ENCODE assay signal across 27 cellular contexts in the genomic region with DNA sequence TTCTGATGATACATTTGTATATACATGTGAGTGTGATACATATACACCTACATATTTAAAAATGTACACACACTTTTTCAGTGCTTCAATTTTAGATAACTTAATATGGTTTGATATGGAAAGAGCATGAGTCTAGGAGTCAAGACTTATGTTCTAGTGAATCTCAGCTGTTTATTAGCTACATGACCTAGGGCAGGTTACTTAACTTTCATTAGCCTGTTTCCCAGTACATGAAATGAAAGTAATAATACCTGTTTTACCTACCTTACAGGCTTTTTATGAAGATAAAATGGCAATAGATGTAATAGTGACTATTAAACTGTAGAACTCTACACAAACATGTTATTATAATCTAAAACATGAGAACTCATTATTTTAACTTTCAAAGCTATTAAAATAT.
"Had no signal": no experiment of that assay in that cellular context is flagged by ENCODE, and none has a peak within 500 bp of the region (broad histone marks: within the 10 kb centered on the region; RNA-seq: fewer than 3 reads in every experiment).

No MANE protein-coding gene starts in this region.

- H3K27me3 ChIP-seq: ovary, suprapubic skin, tibial artery, uterus had no signal

- H3K27me3 Mint-ChIP-seq: naive thymus-derived CD4-positive, alpha-beta T cell; natural killer cell treated with Interleukin-12 subunit alpha and Interleukin-12 subunit beta and Interleukin-15 and Interleukin-18, amount 100 ng/mL, for 72 hours; stimulated activated naive CD8-positive, alpha-beta T cell treated with anti-CD3 and anti-CD28 coated beads, Interleukin-15, Interleukin-2, amounts not matched to agents 100 ng/mL and 50 ng/mL, for 24 hours had no signal

- H3K4me3 ChIP-seq: lower lobe of right lung, mucosa of descending colon, ovary, prostate gland, skin epidermis, suprapubic skin, thoracic aorta, tibial artery, uterus had no signal

- H3K4me3 Mint-ChIP-seq: naive thymus-derived CD4-positive, alpha-beta T cell; natural killer cell treated with Interleukin-12 subunit alpha and Interleukin-12 subunit beta and Interleukin-15 and Interleukin-18, amount 100 ng/mL, for 72 hours; stimulated activated effector memory CD8-positive, alpha-beta T cell treated with anti-CD3 and anti-CD28 coated beads, Interleukin-12 subunit alpha, Interleukin-12 subunit beta, amount 100 ng/mL, for 72 hours; stimulated activated naive CD8-positive, alpha-beta T cell treated with anti-CD3 and anti-CD28 coated beads, Interleukin-15, Interleukin-2, amounts not matched to agents 100 ng/mL and 50 ng/mL, for 24 hours had no signal

- DNase-seq: hippocampal formation; kidney glomerular epithelial cell; left cardiac atrium; lower lobe of right lung; midbrain; mucosa of descending colon; naive thymus-derived CD4-positive, alpha-beta T cell; ovary; posterior cingulate gyrus; retina; right cardiac atrium; stimulated activated CD4-positive, alpha-beta T cell treated with anti-CD3 and anti-CD28 coated beads, Interleukin-12 subunit alpha, Interleukin-12 subunit beta, amount 100 ng/mL, for 4 hours; stimulated activated CD4-positive, alpha-beta T cell treated with anti-CD3 and anti-CD28 coated beads, Interleukin-15, amount 100 ng/mL, for 24 hours; stimulated activated CD4-positive, alpha-beta T cell treated with anti-CD3 and anti-CD28 coated beads, Interleukin-2, amount 100 ng/mL, for 24 hours; stimulated activated CD4-positive, alpha-beta T cell treated with anti-CD3 and anti-CD28 coated beads, Interleukin-4, amount 100 ng/mL, for 24 hours; stimulated activated naive CD4-positive, alpha-beta T cell; tibial artery; uterus had no signal

- H3K4me1 ChIP-seq: lower lobe of right lung, prostate gland, tibial artery, uterus had no signal

- ATAC-seq: left lobe of liver; mucosa of descending colon; naive thymus-derived CD4-positive, alpha-beta T cell; natural killer cell treated with Interleukin-12 subunit alpha and Interleukin-12 subunit beta and Interleukin-15 and Interleukin-18, amount 100 ng/mL, for 72 hours; sciatic nerve had no signal

- H3K9me3 ChIP-seq: lower lobe of right lung, mucosa of descending colon, ovary, prostate gland, suprapubic skin, thoracic aorta, tibial artery, uterus had no signal

- H3K36me3 Mint-ChIP-seq: naive thymus-derived CD4-positive, alpha-beta T cell; natural killer cell treated with Interleukin-12 subunit alpha and Interleukin-12 subunit beta and Interleukin-15 and Interleukin-18, amount 100 ng/mL, for 72 hours; stimulated activated effector memory CD8-positive, alpha-beta T cell treated with anti-CD3 and anti-CD28 coated beads, Interleukin-12 subunit alpha, Interleukin-12 subunit beta, amount 100 ng/mL, for 72 hours had no signal

- H3K27ac ChIP-seq: lower lobe of right lung, ovary, prostate gland, skin epidermis, suprapubic skin, thoracic aorta, tibial artery, uterus had no signal

- H3K9me3 Mint-ChIP-seq: naive thymus-derived CD4-positive, alpha-beta T cell; natural killer cell treated with Interleukin-12 subunit alpha and Interleukin-12 subunit beta and Interleukin-15 and Interleukin-18, amount 100 ng/mL, for 72 hours; stimulated activated effector memory CD8-positive, alpha-beta T cell treated with anti-CD3 and anti-CD28 coated beads, Interleukin-12 subunit alpha, Interleukin-12 subunit beta, amount 100 ng/mL, for 72 hours; stimulated activated naive CD8-positive, alpha-beta T cell treated with anti-CD3 and anti-CD28 coated beads, Interleukin-15, Interleukin-2, amounts not matched to agents 100 ng/mL and 50 ng/mL, for 24 hours had no signal

- H3K27ac Mint-ChIP-seq: naive thymus-derived CD4-positive, alpha-beta T cell; natural killer cell treated with Interleukin-12 subunit alpha and Interleukin-12 subunit beta and Interleukin-15 and Interleukin-18, amount 100 ng/mL, for 72 hours; stimulated activated effector memory CD8-positive, alpha-beta T cell treated with anti-CD3 and anti-CD28 coated beads, Interleukin-12 subunit alpha, Interleukin-12 subunit beta, amount 100 ng/mL, for 72 hours; stimulated activated naive CD8-positive, alpha-beta T cell treated with anti-CD3 and anti-CD28 coated beads, Interleukin-15, Interleukin-2, amounts not matched to agents 100 ng/mL and 50 ng/mL, for 24 hours had no signal

- H3K36me3 ChIP-seq: lower lobe of right lung, ovary, prostate gland, suprapubic skin, thoracic aorta, tibial artery, uterus had no signal
